ENCODE assay signal across 19 cellular contexts in the genomic region with DNA sequence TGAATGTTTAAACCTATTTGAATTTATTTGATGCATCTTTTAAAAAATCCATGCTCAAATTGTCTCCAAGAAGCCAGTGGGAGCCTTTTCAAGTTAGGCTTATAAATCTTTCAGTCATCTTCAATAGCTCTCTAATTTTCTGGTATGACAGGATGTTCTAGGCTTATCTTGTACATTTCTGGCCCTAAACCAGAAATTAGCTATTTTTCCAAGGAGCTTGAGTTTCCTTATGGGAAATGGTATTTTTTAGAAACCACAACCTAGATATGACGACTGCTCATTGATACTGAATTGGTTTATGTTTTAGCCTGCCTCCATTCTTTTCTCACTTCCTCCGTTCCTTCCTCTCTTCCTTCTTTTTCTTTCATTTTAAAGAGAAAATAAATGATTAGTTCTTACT.
DNase-seq lines count a peak whose midpoint lies in the region; ATAC-seq, FAIRE-seq and TF ChIP-seq lines count a peak whose summit lies in the region.
"Had no signal": no experiment of that assay in that cellular context is flagged by ENCODE, and none has a peak within 500 bp of the region (broad histone marks: within the 10 kb centered on the region; RNA-seq: fewer than 3 reads in every experiment).

No MANE protein-coding gene starts in this region.

- no peak overlapping the region for H3K4ac ChIP-seq in mesenchymal stem cell (ENCODE audit: low read depth in 1 of 2, low read length in 2 of 2)

- no peak overlapping the region for H3K18ac ChIP-seq in mesenchymal stem cell (ENCODE audit: low read depth in 1 of 2, low read length in 2 of 2)

- no peaks in the 10 kb centered on the region for H3K79me2 ChIP-seq in endothelial cell of umbilical vein (ENCODE audit: control insufficient read depth, insufficient read depth, low read length)

- H2AFZ ChIP-seq in endothelial cell of umbilical vein (ENCODE audit: low read depth, low read length) (no peak overlapping the region), mesenchymal stem cell (ENCODE audit: low read depth, low read length) (no peak overlapping the region)
- H2AFZ ChIP-seq: GM23248 had no signal

- DNase-seq in A673 (ENCODE audit: low spot score) (peak; percentile 12), Panc1 (ENCODE audit: low read depth, low spot score) (no peak), endothelial cell of umbilical vein (ENCODE audit: low read depth, low spot score) (peak; percentile 50), mesenchymal stem cell (peak; percentile 28), D341Med (ENCODE audit: low spot score) (no peak), SIG-M5 (lab: John Stamatoyannopoulos, UW) (no peak)
- no peak for DNase-seq in activated CD4-positive, alpha-beta T cell treated with anti-CD3 and anti-CD28 coated beads, Interleukin-2, amount 50 U/mL, for 4 hours
- DNase-seq: 8988T; Calu3; CD8-positive, alpha-beta T cell; DMS 273 treated with DMSO at 0.1 percent for 48 hours; DMS53; DND-41; EL; GM23248 had no signal

- no CpG with 5 or more reads among the region's 2 CpGs for WGBS in mesenchymal stem cell

- no peak overlapping the region for H3K23ac ChIP-seq in mesenchymal stem cell (ENCODE audit: low read length in 2 of 2)

- TF ChIP-seq CTCF in A673 (conservative IDR thresholded peaks at IDR 0.05; ENCODE audit: low read depth, low read length) (no peak), Panc1 (IDR thresholded peaks at IDR 0.05) (no peak), endothelial cell of umbilical vein (IDR thresholded peaks at IDR 0.05; ENCODE audit: extremely low read depth in 1 of 2, insufficient read depth in 1 of 2, low read depth in 1 of 2, low read length in 2 of 2) (no peak)

- FAIRE-seq in endothelial cell of umbilical vein (lab: Jason Lieb, UNC), result no peak
- FAIRE-seq: GM12878, HepG2 had no signal

- intact Hi-C loops in A673 (cut with micrococcal nuclease; ENCODE audit: unreplicated experiment) (loop anchor here (10.0 kb wide), 1 partner anchor 86 kb away; no protein-coding TSS in a partner anchor), Panc1 (cut with micrococcal nuclease; ENCODE audit: unreplicated experiment) (no loop called here), endothelial cell of umbilical vein (cut with micrococcal nuclease) (no loop called here)

- in situ Hi-C loops in Panc1 (cut with HindIII; ENCODE audit: low pct_unique_long_range_greater_than_20kb, low sequenced_read_pairs), result no loop called here

- CTCF ChIA-PET in A673 (lab: Charles Lee) (no interaction called here), Panc1 (lab: Charles Lee) (no interaction called here), endothelial cell of umbilical vein (lab: Charles Lee) (interaction anchor here (0.7 to 1.3 kb wide), 6 partner anchors 12 to 466 kb away, joined by 3 to 5 read pairs (median 3); no protein-coding TSS in a partner anchor)

- no peaks in the 10 kb centered on the region for H4K20me1 ChIP-seq in endothelial cell of umbilical vein (replicated peaks; ENCODE audit: control insufficient read depth, extremely low read depth, insufficient read depth, low read length)
- H4K20me1 ChIP-seq: BLaER1 treated with 17β-estradiol and CSF1 and Interleukin-3, amounts not matched to agents 10 nM and 100 nM had no signal

- POLR2A ChIA-PET in A673 (lab: Charles Lee; ENCODE audit: low non-redundant PET), result no interaction called here
- POLR2A ChIA-PET in Panc1 (lab: Charles Lee), result no interaction called here
- POLR2A ChIA-PET in endothelial cell of umbilical vein (lab: Charles Lee), result no interaction called here

- H3K27ac ChIP-seq in A673 (ENCODE audit: low read depth, low read length, poor library complexity, severe bottlenecking), result no peak overlapping the region
- H3K27ac ChIP-seq in Panc1 (ENCODE audit: low read length), result peak overlapping the region; percentile 13; the same call in 1 of the 2 replicates
- H3K27ac ChIP-seq in endothelial cell of umbilical vein (ENCODE audit: insufficient read depth, low read depth, low read length), result no peak overlapping the region
- no peak overlapping the region for H3K27ac ChIP-seq in mesenchymal stem cell (ENCODE audit: low read length, poor library complexity, severe bottlenecking)
- H3K27ac ChIP-seq: BLaER1 treated with 17β-estradiol and CSF1 and Interleukin-3, amounts not matched to agents 10 nM and 100 nM; GM23248 had no signal

- dilution Hi-C loops in endothelial cell of umbilical vein (cut with MboI; ENCODE audit: extremely low pct_ligation_motif_present, low sequenced_read_pairs), result no loop called here

- H3K9ac ChIP-seq in endothelial cell of umbilical vein (replicated peaks; ENCODE audit: extremely low read depth, insufficient read depth, low read length) (no peak overlapping the region), mesenchymal stem cell (ENCODE audit: low read length) (no peak overlapping the region)
- H3K9ac ChIP-seq: BLaER1 treated with 17β-estradiol and CSF1 and Interleukin-3, amounts not matched to agents 10 nM and 100 nM; GM23248 had no signal

- no peak for TF ChIP-seq POLR2A in endothelial cell of umbilical vein (IDR thresholded peaks at IDR 0.05; ENCODE audit: low read depth, low read length)

- no peak for ATAC-seq in Panc1
- ATAC-seq: CD8-positive, alpha-beta T cell; GM12878; HepG2 had no signal

- no peak overlapping the region for H2BK15ac ChIP-seq in mesenchymal stem cell (ENCODE audit: low read depth, poor library complexity, severe bottlenecking)

- H3K4me3 ChIP-seq in A673 (ENCODE audit: low read depth, low read length, poor library complexity, severe bottlenecking) (no peak overlapping the region), Panc1 (ENCODE audit: low read depth in 2 of 2, low read length in 2 of 2) (no peak overlapping the region), endothelial cell of umbilical vein (replicated peaks in 1 of 3; ENCODE audit: insufficient read depth in 1 of 3, low read depth in 1 of 3, low read length in 3 of 3) (no peak overlapping the region), mesenchymal stem cell (ENCODE audit: insufficient read depth in 1 of 2, low read depth in 1 of 2, low read length in 2 of 2) (no peak overlapping the region)
- H3K4me3 ChIP-seq: BLaER1 treated with 17β-estradiol and CSF1 and Interleukin-3, amounts not matched to agents 10 nM and 100 nM; GM12878; GM23248; HAP-1 had no signal

- H2BK5ac ChIP-seq in mesenchymal stem cell (ENCODE audit: low read depth, low read length, poor library complexity, severe bottlenecking), result no peak overlapping the region

- no peaks in the 10 kb centered on the region for H3K79me1 ChIP-seq in mesenchymal stem cell (replicated peaks; ENCODE audit: low read length, poor library complexity, severe bottlenecking)

- H3K27me3 ChIP-seq in A673 (replicated peaks; ENCODE audit: insufficient read depth, low read depth, low read length, poor library complexity) (no peaks in the 10 kb centered on the region), Panc1 (ENCODE audit: control insufficient read depth, insufficient read depth, low read length) (no peaks in the 10 kb centered on the region), endothelial cell of umbilical vein (ENCODE audit: control insufficient read depth in 2 of 2, insufficient read depth in 2 of 2, low read length in 2 of 2) (peaks cover 1 to 4% of the 10 kb centered on the region in 2 experiments), mesenchymal stem cell (ENCODE audit: control insufficient read depth in 1 of 2, insufficient read depth in 1 of 2, low read length in 2 of 2) (no peaks in the 10 kb centered on the region)
- H3K27me3 ChIP-seq: BLaER1 treated with 17β-estradiol and CSF1 and Interleukin-3, amounts not matched to agents 10 nM and 100 nM had no signal

- no peak overlapping the region for H2BK12ac ChIP-seq in mesenchymal stem cell (ENCODE audit: low read length in 2 of 2)

- H3K36me3 ChIP-seq in A673 (ENCODE audit: insufficient read depth, low read length, poor library complexity, severe bottlenecking), result no peaks in the 10 kb centered on the region
- H3K36me3 ChIP-seq in Panc1 (ENCODE audit: control insufficient read depth, insufficient read depth, low read length), result no peaks in the 10 kb centered on the region
- H3K36me3 ChIP-seq in endothelial cell of umbilical vein (ENCODE audit: control insufficient read depth in 2 of 2, extremely low read depth in 1 of 2, insufficient read depth in 2 of 2, low read length in 2 of 2), result no peaks in the 10 kb centered on the region
- no peaks in the 10 kb centered on the region for H3K36me3 ChIP-seq in mesenchymal stem cell (ENCODE audit: control insufficient read depth in 1 of 2, insufficient read depth in 2 of 2, low read depth in 1 of 2, low read length in 2 of 2)
- H3K36me3 ChIP-seq: BLaER1 treated with 17β-estradiol and CSF1 and Interleukin-3, amounts not matched to agents 10 nM and 100 nM; HAP-1 had no signal

- no peaks in the 10 kb centered on the region for H3K9me1 ChIP-seq in endothelial cell of umbilical vein (replicated peaks; ENCODE audit: control insufficient read depth, extremely low read depth, insufficient read depth, low read length)

- no peak overlapping the region for H4K8ac ChIP-seq in mesenchymal stem cell (ENCODE audit: low read length)

- H4K91ac ChIP-seq in mesenchymal stem cell (ENCODE audit: low read length), result no peak overlapping the region

- H2BK120ac ChIP-seq in mesenchymal stem cell (ENCODE audit: low read depth, low read length), result no peak overlapping the region

- H2AK5ac ChIP-seq in mesenchymal stem cell (ENCODE audit: low read length, severe bottlenecking), result no peak overlapping the region

- no peak overlapping the region for H3K4me2 ChIP-seq in endothelial cell of umbilical vein (ENCODE audit: insufficient read depth, low read length)
- no peak overlapping the region for H3K4me2 ChIP-seq in mesenchymal stem cell (ENCODE audit: low read length, poor library complexity, severe bottlenecking)
- H3K4me2 ChIP-seq: BLaER1 treated with 17β-estradiol and CSF1 and Interleukin-3, amounts not matched to agents 10 nM and 100 nM had no signal

- H3K14ac ChIP-seq in mesenchymal stem cell (ENCODE audit: low read length in 2 of 2), result no peak overlapping the region

- no peaks in the 10 kb centered on the region for H3K9me3 ChIP-seq in A673 (ENCODE audit: low read depth, low read length, poor library complexity, severe bottlenecking)
- H3K9me3 ChIP-seq in Panc1 (ENCODE audit: control insufficient read depth, insufficient read depth, low read depth, low read length), result peaks cover 9% of the 10 kb centered on the region; the same call in 1 of the 2 replicates
- H3K9me3 ChIP-seq in endothelial cell of umbilical vein (replicated peaks; ENCODE audit: control insufficient read depth, insufficient read depth, low read length), result no peaks in the 10 kb centered on the region
- H3K9me3 ChIP-seq in mesenchymal stem cell (ENCODE audit: control insufficient read depth, low read length), result peaks cover 9% of the 10 kb centered on the region

- BruUV-seq in A673 (replicated peaks; lab: Mats Ljungman, UMichigan) (no TSS peak), Panc1 (replicated peaks; lab: Mats Ljungman, UMichigan) (no TSS peak), endothelial cell of umbilical vein (replicated peaks; lab: Mats Ljungman, UMichigan) (no TSS peak)

- H3K4me1 ChIP-seq in A673 (ENCODE audit: insufficient read depth, low read length, poor library complexity, severe bottlenecking), result no peaks in the 10 kb centered on the region
- no peaks in the 10 kb centered on the region for H3K4me1 ChIP-seq in Panc1 (ENCODE audit: control insufficient read depth, insufficient read depth, low read length)
- H3K4me1 ChIP-seq in endothelial cell of umbilical vein (ENCODE audit: control insufficient read depth, extremely low read depth, insufficient read depth, low read length), result no peaks in the 10 kb centered on the region
- H3K4me1 ChIP-seq in mesenchymal stem cell (ENCODE audit: control insufficient read depth, insufficient read depth, low read depth, low read length), result peaks cover 1% of the 10 kb centered on the region
- H3K4me1 ChIP-seq: HAP-1 had no signal

Comparison
In these comparisons a context has a peak if more than half of its experiments do, and no peak if none do; other contexts are left out.
1. DNase-seq: peak in A673 (single experiment), endothelial cell of umbilical vein (single experiment) and mesenchymal stem cell (single experiment); none in Panc1 (single experiment), activated CD4-positive, alpha-beta T cell treated with anti-CD3 and anti-CD28 coated beads, Interleukin-2, amount 50 U/mL, for 4 hours (0 of 2), D341Med (single experiment) and SIG-M5 (single experiment).